ENCODE assay signal across 8 cellular contexts in genomic region chr16:57189527-57189926, GRCh38. TPM values are rescaled to one million over a fixed set of nuclear protein-coding genes. Genes with fewer than 3 reads are reported as not detected.
DNase-seq lines count a peak whose midpoint lies in the region; TF ChIP-seq lines count a peak whose summit lies in the region.
"Not testable (repeated sequence)": the region's sequence is repeated elsewhere in the genome, so short reads cannot be mapped to it uniquely, and the experiment has no call there.

No MANE protein-coding gene starts in this region.

- not testable (repeated sequence) for H3K36me3 ChIP-seq in ACC112 (ENCODE audit: insufficient read depth, low read length); Loucy (ENCODE audit: insufficient read depth, low read length); SJSA1; hepatocyte (replicated peaks; ENCODE audit: insufficient read depth, low read depth); trophoblast cell (ENCODE audit: control insufficient read depth in 1 of 2, insufficient read depth in 2 of 2, low read length in 2 of 2)

- peak overlapping the region; percentile 87 for H3K4ac ChIP-seq in trophoblast cell (ENCODE audit: low read depth, low read length)

- peak overlapping the region; percentile 19 for H3K4me3 Mint-ChIP-seq in MCF 10A (ENCODE audit: unreplicated experiment)
- H3K4me3 Mint-ChIP-seq in neural crest cell: peak overlapping the region; percentile 18

- H4K20me1 ChIP-seq in Loucy (ENCODE audit: insufficient read depth, low read length, poor library complexity, severe bottlenecking): peaks cover 52% of the 10 kb centered on the region
- H4K20me1 ChIP-seq in hepatocyte (ENCODE audit: insufficient read depth, poor library complexity, severe bottlenecking): peaks cover 62% of the 10 kb centered on the region

- peaks cover 89% of the 10 kb centered on the region for H3K79me2 ChIP-seq in ACC112 (ENCODE audit: control insufficient read depth, insufficient read depth, low read length, unreplicated experiment)
- H3K79me2 ChIP-seq in Loucy (ENCODE audit: insufficient read depth, low read length): peaks cover 96% of the 10 kb centered on the region
- H3K79me2 ChIP-seq in hepatocyte: peaks cover 86% of the 10 kb centered on the region
- H3K79me2 ChIP-seq in trophoblast cell (ENCODE audit: control insufficient read depth, insufficient read depth, low read length, poor library complexity): peaks cover 18% of the 10 kb centered on the region

- not testable (repeated sequence) for H4K12ac ChIP-seq in trophoblast cell (ENCODE audit: low read depth, low read length)

- H3K4me1 Mint-ChIP-seq in MCF 10A (ENCODE audit: insufficient read depth, unreplicated experiment) (peaks cover 48% of the 10 kb centered on the region), neural crest cell (peaks cover 44% of the 10 kb centered on the region)

- H3K4me1 ChIP-seq in ACC112 (ENCODE audit: control insufficient read depth, insufficient read depth, low read length, unreplicated experiment) (peaks cover 53% of the 10 kb centered on the region), Loucy (ENCODE audit: insufficient read depth, low read length, poor library complexity, severe bottlenecking) (peaks cover 47% of the 10 kb centered on the region), SJSA1 (replicated peaks) (peaks cover 66% of the 10 kb centered on the region), hepatocyte (ENCODE audit: insufficient read depth) (peaks cover 35% of the 10 kb centered on the region), trophoblast cell (ENCODE audit: control insufficient read depth in 1 of 2, insufficient read depth in 2 of 2, low read length in 2 of 2) (peaks cover 5 to 10% of the 10 kb centered on the region in 2 experiments)

- POLR2A ChIA-PET in MCF 10A (lab: Yijun Ruan, JAX): interaction anchor here (1.4 to 5.7 kb wide), 2 partner anchors 24 to 58 kb away, joined by 5 to 67 read pairs; no protein-coding TSS in a partner anchor

- H2BK12ac ChIP-seq in trophoblast cell (ENCODE audit: low read length): not testable (repeated sequence)

- BruUV-seq in MCF 10A (replicated peaks; lab: Mats Ljungman, UMichigan): not testable (repeated sequence)

- H3F3A ChIP-seq in Loucy (ENCODE audit: low read depth): not testable (repeated sequence)

- H3K4me3 ChIP-seq in ACC112 (ENCODE audit: low read depth, low read length); Loucy (ENCODE audit: low read length, poor library complexity, severe bottlenecking); SJSA1; hepatocyte; trophoblast cell (ENCODE audit: low read depth, low read length): not testable (repeated sequence)

- not testable (repeated sequence) for H3K9me3 Mint-ChIP-seq in MCF 10A (ENCODE audit: unreplicated experiment); neural crest cell

- H2AK5ac ChIP-seq in trophoblast cell (ENCODE audit: low read length): not testable (repeated sequence)

- peaks cover 16% of the 10 kb centered on the region for H3K36me3 Mint-ChIP-seq in MCF 10A (ENCODE audit: insufficient read depth, unreplicated experiment)
- not testable (repeated sequence) for H3K36me3 Mint-ChIP-seq in neural crest cell (ENCODE audit: low read depth)

- H3K23ac ChIP-seq in trophoblast cell (ENCODE audit: low read length): not testable (repeated sequence)

- not testable (repeated sequence) for H3K27me3 Mint-ChIP-seq in MCF 10A (ENCODE audit: insufficient read depth, unreplicated experiment); neural crest cell (ENCODE audit: low read depth)

- H4K91ac ChIP-seq in trophoblast cell (ENCODE audit: low read depth, low read length): not testable (repeated sequence)

- not testable (repeated sequence) for DNase-seq in SJSA1 (ENCODE audit: low read depth in 1 of 2, low spot score in 2 of 2); MCF 10A (ENCODE audit: unreplicated experiment); hepatocyte (ENCODE audit: low spot score); neural crest cell (ENCODE audit: low read depth, low spot score); trophoblast cell

- not testable (repeated sequence) for H3K27me3 ChIP-seq in ACC112 (ENCODE audit: insufficient read depth, low read length); Loucy (ENCODE audit: insufficient read depth, low read length, poor library complexity, severe bottlenecking); SJSA1 (replicated peaks); hepatocyte; trophoblast cell (ENCODE audit: insufficient read depth, low read length)

- not testable (repeated sequence) for H3K14ac ChIP-seq in trophoblast cell (ENCODE audit: low read length)

- CTCF ChIA-PET in MCF 10A (lab: Yijun Ruan, JAX): interaction anchor here (0.9 kb wide), 1 partner anchor 96 kb away, joined by 3 read pairs; no protein-coding TSS in a partner anchor

- H3K9me2 ChIP-seq in Loucy (replicated peaks; ENCODE audit: low read depth, low read length); hepatocyte (replicated peaks; ENCODE audit: insufficient read depth): not testable (repeated sequence)

- intact Hi-C loops in MCF 10A (cut with micrococcal nuclease): loop anchor here (10.0 kb wide), 1 partner anchor 225 kb away; no protein-coding TSS in a partner anchor

- peak overlapping the region; percentile 32 for H3K18ac ChIP-seq in trophoblast cell (ENCODE audit: low read length)

- 99% methylated on average over 4 of the region's 4 CpGs for whole genome bisulfite sequencing in hepatocyte (ENCODE audit: low lambda C conversion rate, missing lambda C conversion rate)
- no CpG with 5 or more reads among the region's 4 CpGs for WGBS in trophoblast cell (ENCODE audit: extremely low coverage, insufficient coverage, insufficient read length)

- not testable (repeated sequence) for H2BK5ac ChIP-seq in trophoblast cell (ENCODE audit: low read depth, low read length, poor library complexity)

- not testable (repeated sequence) for H3K9me3 ChIP-seq in Loucy (ENCODE audit: insufficient read depth, low read depth, low read length); SJSA1 (replicated peaks); hepatocyte (ENCODE audit: low read depth); trophoblast cell (ENCODE audit: insufficient read depth, low read depth, low read length)

- not testable (repeated sequence) for H4K8ac ChIP-seq in trophoblast cell (ENCODE audit: low read depth, low read length)

- H3K79me1 ChIP-seq in trophoblast cell (ENCODE audit: low read length): peaks cover 18% of the 10 kb centered on the region

- H2BK120ac ChIP-seq in trophoblast cell (ENCODE audit: insufficient read depth, low read length, poor library complexity): not testable (repeated sequence)

- H3K27ac ChIP-seq in 22Rv1: peak overlapping the region; percentile 87; the same call in 1 of the 2 replicates
- H3K27ac ChIP-seq in ACC112 (ENCODE audit: low read depth, low read length): peak overlapping the region; percentile 97; the same call in 1 of the 2 replicates
- peak overlapping the region; percentile 12; the same call in 1 of the 2 replicates for H3K27ac ChIP-seq in SJSA1
- peak overlapping the region; percentile 92 for H3K27ac ChIP-seq in hepatocyte
- not testable (repeated sequence) for H3K27ac ChIP-seq in trophoblast cell (ENCODE audit: low read depth, low read length)

- H3K9ac ChIP-seq in Loucy (ENCODE audit: low read depth, low read length, poor library complexity, severe bottlenecking); trophoblast cell (ENCODE audit: low read length): not testable (repeated sequence)

- H2AFZ ChIP-seq in ACC112 (ENCODE audit: low read length, unreplicated experiment); Loucy (ENCODE audit: low read length); hepatocyte; trophoblast cell (ENCODE audit: insufficient read depth, low read length, poor library complexity): not testable (repeated sequence)

- not testable (repeated sequence) for TF ChIP-seq CTCF in 22Rv1 (IDR thresholded peaks at IDR 0.05); Loucy (conservative IDR thresholded peaks at IDR 0.05; ENCODE audit: low read length); MCF 10A (IDR thresholded peaks at IDR 0.05; ENCODE audit: unreplicated experiment); hepatocyte (IDR thresholded peaks at IDR 0.05; ENCODE audit: poor library complexity); neural crest cell (conservative IDR thresholded peaks at IDR 0.05)

- H3K4me2 ChIP-seq in Loucy (ENCODE audit: low read depth, low read length, poor library complexity, severe bottlenecking): peak overlapping the region; percentile 56
- H3K4me2 ChIP-seq in hepatocyte; trophoblast cell (ENCODE audit: low read length): not testable (repeated sequence)

- not testable (repeated sequence) for H3K27ac Mint-ChIP-seq in MCF 10A (ENCODE audit: low read depth, unreplicated experiment); neural crest cell (ENCODE audit: unreplicated experiment)

RNA-seq across cellular contexts. Expression of gene RSPRY1, which starts 3.4 kb away (rescaled TPM):
- total RNA-seq in SJSA1 (2014; rRNA removed; shearing (Covaris generic)): 13.9 and 40.2 TPM in 2 replicates
- total RNA-seq in MCF 10A (2022) (55.9 and 62.0 TPM in 2 replicates), hepatocyte (52.7 and 57.5 TPM in 2 replicates), neural crest cell (46.8 and 53.4 TPM in 2 replicates)
- 42.3 and 52.7 TPM in 2 replicates for polyA plus RNA-seq in hepatocyte
- polyA plus RNA-seq in trophoblast cell (2013): 46.5 and 46.7 TPM in 2 replicates

RNA-seq across cellular contexts. Expression of gene PSME3IP1, which starts 3.7 kb away (rescaled TPM):
- total RNA-seq in SJSA1 (2014; rRNA removed; shearing (Covaris generic)): 93.1 and 112 TPM in 2 replicates
- total RNA-seq in MCF 10A (2022) (100 and 107 TPM in 2 replicates), hepatocyte (73.2 and 79.7 TPM in 2 replicates), neural crest cell (102 and 108 TPM in 2 replicates)
- 62.6 and 64.2 TPM in 2 replicates for polyA plus RNA-seq in hepatocyte
- polyA plus RNA-seq in trophoblast cell (2013): 75.9 and 77.8 TPM in 2 replicates

RNA-seq across cellular contexts. Expression of gene ARL2BP, which starts 55.5 kb away (rescaled TPM):
- total RNA-seq in SJSA1 (2014; rRNA removed; shearing (Covaris generic)): 115 and 118 TPM in 2 replicates
- total RNA-seq in MCF 10A (2022): 94.4 and 114 TPM in 2 replicates
- total RNA-seq in hepatocyte: 92.6 and 105 TPM in 2 replicates
- 102 and 104 TPM in 2 replicates for polyA plus RNA-seq in hepatocyte
- 62.6 and 63.9 TPM in 2 replicates for total RNA-seq in neural crest cell
- polyA plus RNA-seq in trophoblast cell (2013): 26.3 and 26.9 TPM in 2 replicates
